ENCODE assay signal across 9 cellular contexts in genomic region chr4:22356996-22357596, GRCh38.
A peak's percentile ranks its signal among the peaks of the same experiment; 100 is the strongest.
DNase-seq lines count a peak whose midpoint lies in the region; ATAC-seq lines count a peak whose summit lies in the region.
"Had no signal": no experiment of that assay in that cellular context is flagged by ENCODE, and none has a peak within 500 bp of the region (broad histone marks: within the 10 kb centered on the region; RNA-seq: fewer than 3 reads in every experiment).

No MANE protein-coding gene starts in this region.

- POLR2A ChIA-PET in activated CD8-positive, alpha-beta T cell treated with anti-CD3 and anti-CD28 coated beads, Interleukin-2, amount 10 ng/mL, durations not matched to agents 7 days and 5 days (lab: Charles Lee), result no interaction called here

- no peaks in the 10 kb centered on the region for H3K36me3 Mint-ChIP-seq in activated CD8-positive, alpha-beta T cell treated with anti-CD3 and anti-CD28 coated beads, Interleukin-2, amount 10 ng/mL, durations not matched to agents 7 days and 5 days (ENCODE audit: low read depth)

- H3K4me1 Mint-ChIP-seq in activated CD8-positive, alpha-beta T cell treated with anti-CD3 and anti-CD28 coated beads, Interleukin-2, amount 10 ng/mL, durations not matched to agents 7 days and 5 days (ENCODE audit: low read depth), result no peaks in the 10 kb centered on the region
- H3K4me1 Mint-ChIP-seq: B cell had no signal

- CTCF ChIA-PET in activated CD8-positive, alpha-beta T cell treated with anti-CD3 and anti-CD28 coated beads, Interleukin-2, amount 10 ng/mL, durations not matched to agents 7 days and 5 days (lab: Charles Lee), result interaction anchor here (1.0 to 3.7 kb wide), 5 partner anchors 32 to 567 kb away, joined by 3 to 19 read pairs (median 4); no protein-coding TSS in a partner anchor

- no peak for ATAC-seq in activated CD8-positive, alpha-beta T cell treated with anti-CD3 and anti-CD28 coated beads, Interleukin-2, amount 10 ng/mL, durations not matched to agents 7 days and 5 days
- no peak for ATAC-seq in HG02885 (IDR thresholded peaks at IDR 0.05; ENCODE audit: poor library complexity, unreplicated experiment)
- ATAC-seq in HG03108 (IDR thresholded peaks at IDR 0.05; ENCODE audit: unreplicated experiment), result no peak

- DNase-seq in NCI-H1694 treated with DMSO at 0.1 percent for 48 hours (lab: John Stamatoyannopoulos, UW) (peak; percentile 5), NCI-H1694 (lab: John Stamatoyannopoulos, UW) (no peak), MV-4-11 (lab: John Stamatoyannopoulos, UW) (peak; percentile 61), midbrain (lab: John Stamatoyannopoulos, UW) (peak; percentile 26)
- DNase-seq in activated CD8-positive, alpha-beta T cell treated with anti-CD3 and anti-CD28 coated beads, Interleukin-2, amount 10 ng/mL, durations not matched to agents 7 days and 5 days, result peak; percentile 22
- no peak for DNase-seq in activated CD4-positive, alpha-beta T cell treated with anti-CD3 and anti-CD28 coated beads, Interleukin-2, amount 50 U/mL, for 4 hours

- no peaks in the 10 kb centered on the region for H3K27me3 Mint-ChIP-seq in activated CD8-positive, alpha-beta T cell treated with anti-CD3 and anti-CD28 coated beads, Interleukin-2, amount 10 ng/mL, durations not matched to agents 7 days and 5 days (ENCODE audit: low read depth)
- H3K27me3 Mint-ChIP-seq: B cell had no signal

- peaks cover 3% of the 10 kb centered on the region for H3K9me3 Mint-ChIP-seq in activated CD8-positive, alpha-beta T cell treated with anti-CD3 and anti-CD28 coated beads, Interleukin-2, amount 10 ng/mL, durations not matched to agents 7 days and 5 days (ENCODE audit: insufficient read depth)

- H3K4me3 Mint-ChIP-seq in activated CD8-positive, alpha-beta T cell treated with anti-CD3 and anti-CD28 coated beads, Interleukin-2, amount 10 ng/mL, durations not matched to agents 7 days and 5 days, result no peak overlapping the region
- H3K4me3 Mint-ChIP-seq: B cell had no signal

- H3K27ac Mint-ChIP-seq in activated CD8-positive, alpha-beta T cell treated with anti-CD3 and anti-CD28 coated beads, Interleukin-2, amount 10 ng/mL, durations not matched to agents 7 days and 5 days, result no peak overlapping the region
- H3K27ac Mint-ChIP-seq: B cell had no signal

Comparison
In these comparisons a context has a peak if more than half of its experiments do, and no peak if none do; other contexts are left out.
1. DNase-seq: peak in NCI-H1694 treated with DMSO at 0.1 percent for 48 hours (single experiment), MV-4-11 (single experiment), activated CD8-positive, alpha-beta T cell treated with anti-CD3 and anti-CD28 coated beads, Interleukin-2, amount 10 ng/mL, durations not matched to agents 7 days and 5 days (single experiment) and midbrain (single experiment); none in NCI-H1694 (single experiment) and activated CD4-positive, alpha-beta T cell treated with anti-CD3 and anti-CD28 coated beads, Interleukin-2, amount 50 U/mL, for 4 hours (0 of 2).